In genomic region chr7:83011954-83012353, GRCh38 we compare ENCODE assay signal across 30 cellular contexts.
"Had no signal": no experiment of that assay in that cellular context is flagged by ENCODE, and none has a peak within 500 bp of the region (broad histone marks: within the 10 kb centered on the region; RNA-seq: fewer than 3 reads in every experiment).

No MANE protein-coding gene starts in this region.

- H3K9me3 ChIP-seq: MG63 had no signal

- H3K36me3 ChIP-seq: MG63 had no signal

- DNase-seq: activated CD4-positive, alpha-beta memory T cell treated with anti-CD3 and anti-CD28 coated beads, Interleukin-2, amount 10 ng/mL, durations not matched to agents 7 days and 5 days; activated CD4-positive, alpha-beta T cell treated with anti-CD3 and anti-CD28 coated beads for 36 hours; activated CD4-positive, alpha-beta T cell treated with anti-CD3 and anti-CD28 coated beads, Interleukin-2, amount 50 U/mL, for 1 hour; activated CD4-positive, CD25-positive, alpha-beta regulatory T cell; activated gamma-delta T cell; activated naive CD4-positive, alpha-beta T cell treated with anti-CD3 and anti-CD28 coated beads for 36 hours; activated T-cell treated with anti-CD3 and anti-CD28 coated beads for 4 hours; activated T-cell treated with anti-CD3 and anti-CD28 coated beads, Interleukin-2, amount 50 U/mL, for 48 hours; amygdala; MG63; MV-4-11; NCI-H1092 treated with DMSO at 0.1 percent for 48 hours; NCI-H1417 treated with DMSO at 0.1 percent for 48 hours; NCI-H1694 treated with DMSO at 0.1 percent for 48 hours; NCI-H2029 treated with DMSO at 0.1 percent for 48 hours; NCI-H345; NCI-H510A; NCI-H526 treated with DMSO at 0.1 percent for 48 hours; NK-92 treated with Interleukin-12 subunit alpha and Interleukin-12 subunit beta, amount 100 ng/mL, for 24 hours; OCI-M1; RPMI8226; T-cell; T-helper 2 cell; T1000 had no signal

- FAIRE-seq: astrocyte, TTC549 had no signal

- H3K27me3 ChIP-seq: MG63 had no signal

- H3K4me3 ChIP-seq: MG63, SK-N-MC had no signal

- H3K27ac ChIP-seq: SK-N-MC had no signal

- ATAC-seq: activated CD4-positive, alpha-beta T cell treated with anti-CD3 and anti-CD28 coated beads for 36 hours; activated T-helper 17 cell treated with anti-CD3 and anti-CD28 coated beads, Interleukin-2, amount 50 U/mL, for 72 hours; Panc1; Right ventricle myocardium inferior; T-cell had no signal
